In the genomic region with DNA sequence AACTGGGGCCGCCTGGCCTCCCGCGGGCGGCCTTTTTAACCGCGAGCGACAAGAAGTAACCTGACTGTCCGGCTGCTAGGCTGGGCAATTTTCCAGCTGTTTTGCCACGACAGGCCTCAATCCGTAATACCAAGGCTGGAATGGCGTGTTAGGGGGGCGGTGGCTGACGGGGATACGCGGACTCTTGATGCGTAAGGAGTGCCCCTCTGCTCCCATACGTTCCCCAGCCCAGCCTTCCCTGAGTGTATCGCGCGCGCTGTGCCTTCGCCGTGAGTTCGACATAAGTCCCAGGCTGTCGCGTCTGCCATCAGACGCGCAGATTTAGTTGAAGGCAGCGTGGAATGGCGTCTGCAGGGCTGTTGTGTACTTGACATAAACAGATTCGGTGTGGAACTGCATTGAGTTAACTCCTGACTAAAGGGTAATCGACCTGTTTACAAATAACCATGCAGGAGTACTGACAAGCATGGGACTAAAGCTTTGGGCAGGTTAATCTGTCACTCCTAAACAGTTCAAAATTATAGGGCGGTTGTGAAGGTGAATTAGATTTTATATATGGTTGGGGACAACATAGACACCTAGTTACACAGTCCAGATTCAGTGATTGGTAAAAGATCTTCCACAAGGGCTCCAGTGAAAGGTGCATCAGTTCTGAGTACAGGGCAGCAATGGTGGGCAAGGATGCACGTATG, we compare ENCODE assay signal across 8 cellular contexts. TPM values are rescaled to one million over a fixed set of nuclear protein-coding genes. Genes with fewer than 3 reads are reported as not detected.
DNase-seq lines count a peak whose midpoint lies in the region; ATAC-seq, FAIRE-seq and TF ChIP-seq lines count a peak whose summit lies in the region.

No MANE protein-coding gene starts in this region.

- in situ Hi-C loops in SK-MEL-5 (cut with HindIII; ENCODE audit: low pct_unique_long_range_greater_than_20kb, low sequenced_read_pairs): no loop called here

- H3K36me3 Mint-ChIP-seq in T-helper 2 cell treated with Interferon-gamma antibody and Interleukin-4, amounts not matched to agents 5 μg/mL and 100 μg/mL, for 36 hours (ENCODE audit: low read depth): peaks cover 28% of the 10 kb centered on the region

- peaks cover 0 to 26% (median 18%) of the 10 kb centered on the region in 4 donors for H3K4me1 ChIP-seq in sigmoid colon

- intact Hi-C loops in sigmoid colon (cut with DNase I): loop anchor here (1.0 to 10.0 kb wide), 3 partner anchors 116 to 358 kb away; a partner anchor contains a TSS

- no peak for TF ChIP-seq EP300 in sigmoid colon (IDR thresholded peaks at IDR 0.05)

- H3K36me3 ChIP-seq in sigmoid colon: peaks cover 0 to 23% (median 4%) of the 10 kb centered on the region in 4 donors

- 1 to 2% methylated on average over 34 of the region's 34 CpGs for WGBS in sigmoid colon, 2 donors

- H3K4me3 ChIP-seq in sigmoid colon: peak overlapping the region; percentile 62 to 89 (median 74)

- H3K4me3 Mint-ChIP-seq in T-helper 2 cell treated with Interferon-gamma antibody and Interleukin-4, amounts not matched to agents 5 μg/mL and 100 μg/mL, for 36 hours: no peak overlapping the region

- no peak overlapping the region for H3K27ac Mint-ChIP-seq in T-helper 2 cell treated with Interferon-gamma antibody and Interleukin-4, amounts not matched to agents 5 μg/mL and 100 μg/mL, for 36 hours

- no peaks in the 10 kb centered on the region for H3K9me3 ChIP-seq in sigmoid colon

- ATAC-seq in GM19324 (IDR thresholded peaks at IDR 0.05; ENCODE audit: low FRiP score, unreplicated experiment): no peak

- FAIRE-seq in HTR-8/SVneo (lab: Jason Lieb, UNC): peak; percentile 40

- no peaks in the 10 kb centered on the region for H3K9me3 Mint-ChIP-seq in T-helper 2 cell treated with Interferon-gamma antibody and Interleukin-4, amounts not matched to agents 5 μg/mL and 100 μg/mL, for 36 hours

- peak overlapping the region; percentile 95 for H3K27ac ChIP-seq in angular gyrus (ENCODE audit: low read depth, low read length)
- H3K27ac ChIP-seq in sigmoid colon: peak overlapping the region; percentile 91 to 96 (median 94)

- no peaks in the 10 kb centered on the region for H3K27me3 ChIP-seq in sigmoid colon

- TF ChIP-seq CTCF in sigmoid colon (IDR thresholded peaks at IDR 0.05): no peak

- TF ChIP-seq POLR2A in sigmoid colon (IDR thresholded peaks at IDR 0.05): no peak

- peaks cover 24% of the 10 kb centered on the region for H3K4me1 Mint-ChIP-seq in T-helper 2 cell treated with Interferon-gamma antibody and Interleukin-4, amounts not matched to agents 5 μg/mL and 100 μg/mL, for 36 hours (ENCODE audit: low read depth)

- no peaks in the 10 kb centered on the region for H3K27me3 Mint-ChIP-seq in T-helper 2 cell treated with Interferon-gamma antibody and Interleukin-4, amounts not matched to agents 5 μg/mL and 100 μg/mL, for 36 hours (ENCODE audit: low read depth)

- peak; percentile 14 to 68 (median 39) for DNase-seq in T-helper 2 cell
- no peak for DNase-seq in T-helper 2 cell treated with Interferon-gamma antibody and Interleukin-4, amounts not matched to agents 5 μg/mL and 100 μg/mL, for 36 hours (ENCODE audit: low spot score)
- peak; percentile 61 for DNase-seq in HTR-8/SVneo (ENCODE audit: insufficient read length, low spot score)
- DNase-seq in SK-MEL-5 (ENCODE audit: low read depth, low spot score): peak; percentile 66
- DNase-seq in hepatic stellate cell (ENCODE audit: low spot score): peak; percentile 56
- peak; percentile 85 for DNase-seq in sigmoid colon

RNA-seq across cellular contexts. Expression of a gene that starts 16.6 kb away (rescaled TPM):
- 6.2 and 7.2 TPM in 2 replicates for total RNA-seq in SK-MEL-5 (2014; rRNA removed; shearing (Covaris generic))
- 10.6 and 15.6 TPM in 2 replicates for polyA plus RNA-seq in SK-MEL-5 (2015; cell fraction: cytosol; rRNA removed)
- 11.1 and 14.8 TPM in 2 replicates for polyA plus RNA-seq in SK-MEL-5 (2015; cell fraction: nucleus; rRNA removed)
- 1 to 10 TPM; 7.1 to 9.4 (median 8.2) TPM for total RNA-seq in sigmoid colon
- 1 to 10 TPM; 1.2 to 8.3 (median 1.6) TPM for polyA plus RNA-seq in sigmoid colon
